ENCODE assay signal across 26 cellular contexts in the genomic region with DNA sequence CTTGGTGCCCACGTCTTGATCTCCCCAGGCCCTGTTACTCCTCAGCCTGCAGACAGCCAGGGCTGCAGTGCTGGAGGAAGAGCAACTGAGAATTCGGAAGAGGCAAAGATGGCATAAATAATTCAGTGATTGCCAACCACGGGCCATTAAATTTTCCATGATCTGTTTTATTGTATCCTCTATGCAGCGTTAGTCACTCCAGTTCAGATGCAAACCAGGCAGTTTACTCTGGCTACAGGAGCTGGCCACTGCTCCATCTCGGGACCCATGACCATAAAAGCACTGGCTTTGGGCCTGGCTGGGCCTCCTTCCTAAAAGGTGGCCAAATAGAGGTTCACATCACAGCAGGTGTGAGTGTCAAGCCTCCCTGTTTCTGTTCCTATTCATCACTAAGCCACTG.
DNase-seq lines count a peak whose midpoint lies in the region; ATAC-seq and TF ChIP-seq lines count a peak whose summit lies in the region.
"Had no signal": no experiment of that assay in that cellular context is flagged by ENCODE, and none has a peak within 500 bp of the region (broad histone marks: within the 10 kb centered on the region; RNA-seq: fewer than 3 reads in every experiment).

No MANE protein-coding gene starts in this region.

- H3K4me3 Mint-ChIP-seq in activated CD4-positive, alpha-beta T cell treated with anti-CD3 and anti-CD28 coated beads, Interleukin-2, amount 10 ng/mL, durations not matched to agents 24 days and 14 days: no peak overlapping the region
- no peak overlapping the region for H3K4me3 Mint-ChIP-seq in activated CD4-positive, alpha-beta memory T cell treated with anti-CD3 and anti-CD28 coated beads, Interleukin-2, amount 10 ng/mL, durations not matched to agents 7 days and 5 days
- H3K4me3 Mint-ChIP-seq: activated CD8-positive, alpha-beta T cell treated with anti-CD3 and anti-CD28 coated beads for 36 hours; brain; natural killer cell treated with Interleukin-12 subunit alpha and Interleukin-12 subunit beta and Interleukin-15 and Interleukin-18, amount 100 ng/mL, for 72 hours had no signal

- peak; percentile 42 for ATAC-seq in PC-3
- ATAC-seq: activated CD4-positive, CD25-positive, alpha-beta regulatory T cell treated with anti-CD3 and anti-CD28 coated beads, Interleukin-2, amount 50 U/mL, for 24 hours; right cardiac atrium; Right ventricle myocardium inferior had no signal

- DNase-seq in A673 (ENCODE audit: low spot score) (peak; percentile 33), EH (ENCODE audit: low read depth) (peak; percentile 54), PC-3 (peak; percentile 42), fibroblast of mammary gland (ENCODE audit: low read depth) (peak; percentile 10), head of caudate nucleus (no peak), GM13976 (ENCODE audit: low spot score) (no peak)
- no peak for DNase-seq in activated CD4-positive, alpha-beta T cell treated with anti-CD3 and anti-CD28 coated beads, Interleukin-2, amount 10 ng/mL, durations not matched to agents 24 days and 14 days
- DNase-seq in activated CD4-positive, alpha-beta memory T cell treated with anti-CD3 and anti-CD28 coated beads, Interleukin-2, amount 10 ng/mL, durations not matched to agents 7 days and 5 days: no peak
- DNase-seq: activated gamma-delta T cell; effector CD8-positive, alpha-beta T cell; erythroblast; hippocampal formation; KBM-7; left ventricle myocardium inferior; midbrain; NCI-H1694 treated with DMSO at 0.1 percent for 48 hours; NCI-H2171; pancreas; right cardiac atrium; stimulated activated naive CD8-positive, alpha-beta T cell treated with anti-CD3 and anti-CD28 coated beads, Interleukin-15, Interleukin-2, amounts not matched to agents 100 U/mL and 50 U/mL, for 24 hours; SW 1271 had no signal

- H3K36me3 Mint-ChIP-seq in activated CD4-positive, alpha-beta T cell treated with anti-CD3 and anti-CD28 coated beads, Interleukin-2, amount 10 ng/mL, durations not matched to agents 24 days and 14 days (ENCODE audit: low read depth): peaks cover 9% of the 10 kb centered on the region
- H3K36me3 Mint-ChIP-seq in activated CD4-positive, alpha-beta memory T cell treated with anti-CD3 and anti-CD28 coated beads, Interleukin-2, amount 10 ng/mL, durations not matched to agents 7 days and 5 days (ENCODE audit: low read depth): no peaks in the 10 kb centered on the region
- H3K36me3 Mint-ChIP-seq: brain had no signal

- H2AFZ ChIP-seq in PC-3 (ENCODE audit: low read length): no peak overlapping the region

- CTCF ChIA-PET in A673 (lab: Charles Lee) (no interaction called here), PC-3 (lab: Charles Lee) (no interaction called here)
- CTCF ChIA-PET in activated CD4-positive, alpha-beta memory T cell treated with anti-CD3 and anti-CD28 coated beads, Interleukin-2, amount 10 ng/mL, durations not matched to agents 7 days and 5 days (lab: Charles Lee): no interaction called here

- H3K9me3 ChIP-seq in A673 (ENCODE audit: low read depth, low read length, poor library complexity, severe bottlenecking): peaks cover 8% of the 10 kb centered on the region
- peaks cover 6% of the 10 kb centered on the region for H3K9me3 ChIP-seq in PC-3 (ENCODE audit: low read length)
- H3K9me3 ChIP-seq: pancreas had no signal

- H3K4me3 ChIP-seq in A673 (ENCODE audit: low read depth, low read length, poor library complexity, severe bottlenecking): no peak overlapping the region
- no peak overlapping the region for H3K4me3 ChIP-seq in PC-3 (ENCODE audit: low read length)
- no peak overlapping the region for H3K4me3 ChIP-seq in fibroblast of mammary gland (ENCODE audit: control insufficient read depth, low read depth, low read length)
- H3K4me3 ChIP-seq: left ventricle myocardium inferior, pancreas had no signal

- POLR2A ChIA-PET in A673 (lab: Charles Lee; ENCODE audit: low non-redundant PET) (no interaction called here), PC-3 (lab: Charles Lee; ENCODE audit: unreplicated experiment) (no interaction called here)
- POLR2A ChIA-PET in activated CD4-positive, alpha-beta memory T cell treated with anti-CD3 and anti-CD28 coated beads, Interleukin-2, amount 10 ng/mL, durations not matched to agents 7 days and 5 days (lab: Charles Lee): no interaction called here

- peaks cover 17% of the 10 kb centered on the region for H3K4me1 Mint-ChIP-seq in activated CD4-positive, alpha-beta T cell treated with anti-CD3 and anti-CD28 coated beads, Interleukin-2, amount 10 ng/mL, durations not matched to agents 24 days and 14 days
- H3K4me1 Mint-ChIP-seq in activated CD4-positive, alpha-beta memory T cell treated with anti-CD3 and anti-CD28 coated beads, Interleukin-2, amount 10 ng/mL, durations not matched to agents 7 days and 5 days: peaks cover 11% of the 10 kb centered on the region

- H3K9me3 Mint-ChIP-seq in activated CD4-positive, alpha-beta T cell treated with anti-CD3 and anti-CD28 coated beads, Interleukin-2, amount 10 ng/mL, durations not matched to agents 24 days and 14 days: peaks cover 14% of the 10 kb centered on the region
- H3K9me3 Mint-ChIP-seq in activated CD4-positive, alpha-beta memory T cell treated with anti-CD3 and anti-CD28 coated beads, Interleukin-2, amount 10 ng/mL, durations not matched to agents 7 days and 5 days: peaks cover 18% of the 10 kb centered on the region

- H3K79me2 ChIP-seq in PC-3 (ENCODE audit: low read length): no peaks in the 10 kb centered on the region

- no peak overlapping the region for H3K9ac ChIP-seq in PC-3 (ENCODE audit: low read length)

- H3K27me3 Mint-ChIP-seq in activated CD4-positive, alpha-beta T cell treated with anti-CD3 and anti-CD28 coated beads, Interleukin-2, amount 10 ng/mL, durations not matched to agents 24 days and 14 days: peaks cover 23% of the 10 kb centered on the region
- peaks cover 14% of the 10 kb centered on the region for H3K27me3 Mint-ChIP-seq in activated CD4-positive, alpha-beta memory T cell treated with anti-CD3 and anti-CD28 coated beads, Interleukin-2, amount 10 ng/mL, durations not matched to agents 7 days and 5 days

- in situ Hi-C loops in GM13976 (cut with MboI; ENCODE audit: low sequenced_read_pairs, unreplicated experiment): no loop called here

- H3K27me3 ChIP-seq in A673 (replicated peaks; ENCODE audit: insufficient read depth, low read depth, low read length, poor library complexity) (no peaks in the 10 kb centered on the region), PC-3 (ENCODE audit: low read length) (no peaks in the 10 kb centered on the region)
- H3K27me3 ChIP-seq: pancreas had no signal

- BruUV-seq in A673 (replicated peaks; lab: Mats Ljungman, UMichigan) (no TSS peak), PC-3 (replicated peaks; lab: Mats Ljungman, UMichigan) (no TSS peak)

- no peak overlapping the region for H3K4me2 ChIP-seq in PC-3 (ENCODE audit: low read length)

- H3K9me2 ChIP-seq in PC-3 (replicated peaks; ENCODE audit: low read length): no peaks in the 10 kb centered on the region

- H3K36me3 ChIP-seq in A673 (ENCODE audit: insufficient read depth, low read length, poor library complexity, severe bottlenecking) (no peaks in the 10 kb centered on the region), PC-3 (ENCODE audit: low read depth, low read length) (no peaks in the 10 kb centered on the region)
- H3K36me3 ChIP-seq: pancreas had no signal

- H3K4me1 ChIP-seq in A673 (ENCODE audit: insufficient read depth, low read length, poor library complexity, severe bottlenecking): peaks cover 9% of the 10 kb centered on the region
- peaks cover 16% of the 10 kb centered on the region for H3K4me1 ChIP-seq in PC-3 (ENCODE audit: insufficient read depth, low read length)
- H3K4me1 ChIP-seq: left ventricle myocardium inferior, pancreas had no signal

- intact Hi-C loops in A673 (cut with micrococcal nuclease; ENCODE audit: unreplicated experiment) (no loop called here), PC-3 (cut with micrococcal nuclease) (no loop called here), head of caudate nucleus (cut with DNase I) (no loop called here)
- intact Hi-C loops in activated CD4-positive, alpha-beta T cell treated with anti-CD3 and anti-CD28 coated beads, Interleukin-2, amount 10 ng/mL, durations not matched to agents 24 days and 14 days (cut with micrococcal nuclease): no loop called here

- H3K27ac ChIP-seq in A673 (ENCODE audit: low read depth, low read length, poor library complexity, severe bottlenecking): no peak overlapping the region
- no peak overlapping the region for H3K27ac ChIP-seq in PC-3 (ENCODE audit: low read length)
- H3K27ac ChIP-seq: left ventricle myocardium inferior, pancreas had no signal

- no peaks in the 10 kb centered on the region for H4K20me1 ChIP-seq in PC-3 (ENCODE audit: low read length)

- H3K27ac Mint-ChIP-seq in activated CD4-positive, alpha-beta T cell treated with anti-CD3 and anti-CD28 coated beads, Interleukin-2, amount 10 ng/mL, durations not matched to agents 24 days and 14 days: no peak overlapping the region
- H3K27ac Mint-ChIP-seq in activated CD4-positive, alpha-beta memory T cell treated with anti-CD3 and anti-CD28 coated beads, Interleukin-2, amount 10 ng/mL, durations not matched to agents 7 days and 5 days: no peak overlapping the region
- H3K27ac Mint-ChIP-seq: activated CD8-positive, alpha-beta T cell treated with anti-CD3 and anti-CD28 coated beads for 36 hours had no signal

- H3F3A ChIP-seq in PC-3 (ENCODE audit: low read length, unreplicated experiment): no peaks in the 10 kb centered on the region

- TF ChIP-seq CTCF in A673 (conservative IDR thresholded peaks at IDR 0.05; ENCODE audit: low read depth, low read length) (no peak), PC-3 (conservative IDR thresholded peaks at IDR 0.05; ENCODE audit: low read depth, low read length) (no peak), fibroblast of mammary gland (conservative IDR thresholded peaks at IDR 0.05; ENCODE audit: control insufficient read depth, insufficient read depth, low read depth, low read length) (no peak), GM13976 (IDR thresholded peaks at IDR 0.05; ENCODE audit: borderline replicate concordance, control extremely low read depth, extremely low read depth, insufficient read depth, missing control alignments) (no peak)

Comparison
In these comparisons a context has a peak if more than half of its experiments do, and no peak if none do; other contexts are left out.
1. DNase-seq: peak in A673 (single experiment), EH (single experiment), PC-3 (single experiment) and fibroblast of mammary gland (single experiment); none in head of caudate nucleus (0 of 42), activated CD4-positive, alpha-beta T cell treated with anti-CD3 and anti-CD28 coated beads, Interleukin-2, amount 10 ng/mL, durations not matched to agents 24 days and 14 days (single experiment), GM13976 (single experiment) and activated CD4-positive, alpha-beta memory T cell treated with anti-CD3 and anti-CD28 coated beads, Interleukin-2, amount 10 ng/mL, durations not matched to agents 7 days and 5 days (single experiment).